8 cellular contexts compared by ENCODE assay signal in the genomic region with DNA sequence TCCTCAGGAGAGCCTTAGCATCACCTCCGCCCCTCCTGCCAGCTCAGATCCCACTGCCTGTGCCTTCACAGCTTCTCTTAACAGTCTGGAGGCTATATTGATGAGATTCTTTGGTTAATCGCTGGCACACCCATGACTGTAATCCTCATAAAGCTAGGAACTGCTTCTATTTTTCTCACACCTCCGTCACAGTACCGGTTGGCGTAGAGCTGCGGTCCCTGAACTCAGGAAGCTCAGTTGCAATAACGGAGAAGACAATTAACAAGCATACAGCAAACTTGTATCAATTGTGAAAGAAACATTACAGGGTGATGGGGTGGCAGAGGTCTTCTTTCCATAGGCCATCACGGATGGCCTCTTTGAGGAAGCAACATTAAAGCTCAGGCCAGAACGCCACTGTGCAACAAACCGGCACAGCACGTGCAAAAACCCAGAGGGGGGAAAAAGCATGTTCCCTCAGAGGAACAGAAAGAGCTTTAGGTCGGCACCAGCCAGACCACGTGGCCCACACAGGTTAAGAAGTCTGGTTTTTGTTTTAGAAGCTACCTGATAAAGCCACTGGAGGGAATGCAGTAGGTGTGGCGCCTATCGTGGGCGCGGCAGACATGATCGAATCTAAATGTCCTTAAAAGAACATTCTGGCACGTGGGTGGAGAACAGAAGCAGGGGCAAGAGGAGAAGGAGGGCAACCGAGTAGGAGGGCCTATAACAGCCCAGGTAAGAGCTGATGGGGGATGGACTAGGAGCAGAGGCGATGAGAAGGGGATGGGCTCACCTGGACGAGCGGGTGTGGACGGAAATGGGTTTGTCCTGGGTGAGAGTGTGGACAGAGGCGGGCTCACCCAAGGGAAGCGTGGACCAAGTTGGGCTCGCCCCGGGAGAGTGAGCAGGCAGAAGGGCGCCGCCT. TPM values are rescaled to one million over a fixed set of nuclear protein-coding genes. Genes with fewer than 3 reads are reported as not detected.
A peak's percentile ranks its signal among the peaks of the same experiment; 100 is the strongest.
DNase-seq lines count a peak whose midpoint lies in the region; ATAC-seq and TF ChIP-seq lines count a peak whose summit lies in the region.
"Not testable (repeated sequence)": the region's sequence is repeated elsewhere in the genome, so short reads cannot be mapped to it uniquely, and the experiment has no call there.

No MANE protein-coding gene starts in this region.

- ATAC-seq in GM18517 (IDR thresholded peaks at IDR 0.05; ENCODE audit: unreplicated experiment), result peak; percentile 28
- ATAC-seq in HG02642 (IDR thresholded peaks at IDR 0.05; ENCODE audit: poor library complexity, unreplicated experiment), result peak; percentile 20
- ATAC-seq in left lung, result peak; percentile 53

- TF ChIP-seq CTCF in endothelial cell (IDR thresholded peaks at IDR 0.05; ENCODE audit: unreplicated experiment); left lung (IDR thresholded peaks at IDR 0.05); progenitor cell of endocrine pancreas (IDR thresholded peaks at IDR 0.05; ENCODE audit: unreplicated experiment); vagina (IDR thresholded peaks at IDR 0.05): not testable (repeated sequence)

- intact Hi-C loops in left lung (cut with DNase I); vagina (cut with DNase I): not testable (repeated sequence)

- H3K4me1 Mint-ChIP-seq in endothelial cell (ENCODE audit: unreplicated experiment), result peaks cover 12% of the 10 kb centered on the region
- H3K4me1 Mint-ChIP-seq in progenitor cell of endocrine pancreas (ENCODE audit: low read depth), result not testable (repeated sequence)

- peak overlapping the region; percentile 93 for H3K4me3 ChIP-seq in left lung
- H3K4me3 ChIP-seq in vagina, result peak overlapping the region; percentile 88 to 89

- H3K9me3 ChIP-seq in left lung, vagina: not testable (repeated sequence)

- H3K27ac ChIP-seq in left lung, result peak overlapping the region; percentile 51 to 67
- peak overlapping the region; percentile 87 for H3K27ac ChIP-seq in vagina

- not testable (repeated sequence) for H3K27me3 ChIP-seq in left lung, vagina

- not testable (repeated sequence) for H3K36me3 Mint-ChIP-seq in endothelial cell (ENCODE audit: low read depth, unreplicated experiment); progenitor cell of endocrine pancreas (ENCODE audit: insufficient read depth)

- DNase-seq in NOMO-1 treated with DMSO at 0.1 percent for 48 hours (lab: John Stamatoyannopoulos, UW; ENCODE audit: unreplicated experiment) (peak; percentile 11), left lung (peak in 1 of 2 donors; percentile 27)
- peak; percentile 22 for DNase-seq in activated naive CD4-positive, alpha-beta T cell treated with Interleukin-2 at 50 U/mL for 16 hours
- DNase-seq in endothelial cell (ENCODE audit: low spot score); progenitor cell of endocrine pancreas (ENCODE audit: low spot score, unreplicated experiment); vagina (ENCODE audit: extremely low spot score in 2 of 2): not testable (repeated sequence)

- H3K4me3 Mint-ChIP-seq in endothelial cell (ENCODE audit: unreplicated experiment) (peak overlapping the region; percentile 99), progenitor cell of endocrine pancreas (ENCODE audit: low read depth) (peak overlapping the region; percentile 98)

- H3K27ac Mint-ChIP-seq in endothelial cell (ENCODE audit: unreplicated experiment) (peak overlapping the region; percentile 65), progenitor cell of endocrine pancreas (peak overlapping the region; percentile 97)

- peaks cover 0 to 37% of the 10 kb centered on the region in 2 donors for H3K36me3 ChIP-seq in left lung
- not testable (repeated sequence) for H3K36me3 ChIP-seq in vagina

- H3K4me1 ChIP-seq in left lung (peaks cover 5 to 13% of the 10 kb centered on the region in 2 donors), vagina (peaks cover 19% of the 10 kb centered on the region)

- not testable (repeated sequence) for H3K9me3 Mint-ChIP-seq in endothelial cell (ENCODE audit: unreplicated experiment); progenitor cell of endocrine pancreas (ENCODE audit: low read depth)

- not testable (repeated sequence) for H3K27me3 Mint-ChIP-seq in endothelial cell (ENCODE audit: unreplicated experiment); progenitor cell of endocrine pancreas

- TF ChIP-seq POLR2A in vagina (IDR thresholded peaks at IDR 0.05), result not testable (repeated sequence)

RNA-seq across cellular contexts. Expression of a gene that starts 0.7 kb away (rescaled TPM):
- total RNA-seq in endothelial cell (ENCODE audit: unreplicated experiment) (47.9 TPM), left lung (10 to 100 TPM; 37.0 to 57.1 TPM), progenitor cell of endocrine pancreas (58.3 and 59.1 TPM in 2 replicates), vagina (20.6 TPM)

RNA-seq across cellular contexts. Expression of a gene that starts 34.9 kb away (rescaled TPM):
- 0.69 TPM for total RNA-seq in endothelial cell (ENCODE audit: unreplicated experiment)
- 1 to 10 TPM; 2.1 to 3.0 TPM for total RNA-seq in left lung
- 0.69 and 1.0 TPM in 2 replicates for total RNA-seq in progenitor cell of endocrine pancreas
- total RNA-seq in vagina, result 4.4 TPM
